In the genomic region with DNA sequence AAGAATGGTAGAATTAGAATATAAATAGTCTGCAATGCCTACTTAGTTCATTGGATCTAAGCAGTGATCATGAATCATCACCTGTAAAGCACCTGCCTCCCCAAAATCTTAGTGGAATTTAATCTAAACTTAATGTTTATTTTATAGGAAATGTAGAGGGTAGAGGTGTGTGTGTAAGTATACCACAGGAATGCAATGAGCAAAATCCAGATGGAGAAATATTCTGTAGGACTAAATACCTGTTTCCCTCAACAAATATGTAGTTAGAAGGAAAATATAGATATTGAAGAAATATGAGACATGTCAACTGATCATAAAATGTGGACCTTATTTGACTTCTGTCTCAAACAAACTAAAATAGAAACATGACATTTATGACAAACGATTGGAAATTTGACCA, we compare ENCODE assay signal across 36 cellular contexts.
"Had no signal": no experiment of that assay in that cellular context is flagged by ENCODE, and none has a peak within 500 bp of the region (broad histone marks: within the 10 kb centered on the region; RNA-seq: fewer than 3 reads in every experiment).

No MANE protein-coding gene starts in this region.

- DNase-seq: Karpas-422, Kasumi-1, KBM-7, KG1, MG63, MM.1S, MV-4-11, NCI-H1048, NCI-H1092, NCI-H1092 treated with DMSO at 0.1 percent for 48 hours, NCI-H1105, NCI-H1105 treated with DMSO at 0.1 percent for 48 hours, NCI-H1417, NCI-H1417 treated with DMSO at 0.1 percent for 48 hours, NCI-H1436, NCI-H1436 treated with DMSO at 0.1 percent for 48 hours, NCI-H146, NCI-H1694, NCI-H1694 treated with DMSO at 0.1 percent for 48 hours, NCI-H187, NCI-H187 treated with DMSO at 0.1 percent for 48 hours, NCI-H1930, NCI-H2029, NCI-H2029 treated with DMSO at 0.1 percent for 48 hours, NCI-H2081, NCI-H2081 treated with DMSO at 0.1 percent for 48 hours, NCI-H2107, NCI-H2171, NCI-H2171 treated with DMSO at 0.1 percent for 48 hours, NCI-H2227 treated with DMSO at 0.1 percent for 48 hours, NCI-H226, NCI-H345, NCI-H446, NCI-H446 treated with DMSO at 0.1 percent for 48 hours, NCI-H510A had no signal

- H3K4me2 ChIP-seq: KMS-11 had no signal

- H3K9ac ChIP-seq: KMS-11 had no signal

- H3K4me3 ChIP-seq: MG63 had no signal

- H3K9me3 ChIP-seq: MG63 had no signal

- H3K36me3 ChIP-seq: MG63 had no signal

- H3K27me3 ChIP-seq: MG63 had no signal

- H3K27ac ChIP-seq: KMS-11 had no signal
